25 cellular contexts compared by ENCODE assay signal in the genomic region with DNA sequence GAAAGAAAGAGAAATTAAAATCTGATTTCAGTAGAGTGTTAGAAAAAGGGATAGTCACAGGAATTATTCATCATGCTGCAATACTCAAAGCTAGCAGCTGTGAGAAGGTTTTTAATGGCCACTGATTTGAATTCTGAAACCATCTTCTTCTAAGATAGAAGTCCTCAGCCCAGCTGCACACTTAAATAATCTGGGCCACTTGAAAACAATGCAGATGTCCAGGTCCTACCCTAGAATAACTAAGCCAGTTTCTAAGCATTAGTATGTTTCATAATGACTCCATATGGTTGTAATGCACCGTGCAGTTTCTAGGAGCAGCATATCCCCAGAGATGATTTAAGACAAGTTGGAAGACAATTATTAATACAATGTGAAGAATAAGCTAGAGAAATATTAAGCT.
A peak's percentile ranks its signal among the peaks of the same experiment; 100 is the strongest.
DNase-seq lines count a peak whose midpoint lies in the region; ATAC-seq and TF ChIP-seq lines count a peak whose summit lies in the region.
"Had no signal": no experiment of that assay in that cellular context is flagged by ENCODE, and none has a peak within 500 bp of the region (broad histone marks: within the 10 kb centered on the region; RNA-seq: fewer than 3 reads in every experiment).

No MANE protein-coding gene starts in this region.

- H3K9me3 ChIP-seq in OCI-LY3 (ENCODE audit: insufficient read depth, low read length): no peaks in the 10 kb centered on the region
- H3K9me3 ChIP-seq: adrenal gland, prostate gland, thoracic aorta had no signal

- TF ChIP-seq CTCF in OCI-LY3 (IDR thresholded peaks at IDR 0.05; ENCODE audit: low read depth, low read length) (no peak), foreskin keratinocyte (conservative IDR thresholded peaks at IDR 0.05) (no peak)

- no peaks in the 10 kb centered on the region for H3K36me3 Mint-ChIP-seq in T-helper 2 cell treated with Interferon-gamma antibody and Interleukin-4, amounts not matched to agents 5 μg/mL and 100 μg/mL, for 36 hours (ENCODE audit: low read depth)
- H3K36me3 Mint-ChIP-seq: natural killer cell treated with Interleukin-12 subunit alpha and Interleukin-12 subunit beta and Interleukin-15 and Interleukin-18, amount 100 ng/mL, for 72 hours; T-cell had no signal

- no peaks in the 10 kb centered on the region for H3K79me2 ChIP-seq in OCI-LY3 (ENCODE audit: low read length)

- H2AFZ ChIP-seq in OCI-LY3 (ENCODE audit: low read depth, low read length): no peak overlapping the region

- 0 out of 2 replicates have a peak overlapping the region, but pooled peaks have one; percentile 24 for H3K4me3 ChIP-seq in OCI-LY3 (ENCODE audit: low read length)
- H3K4me3 ChIP-seq: adrenal gland, prostate gland, thoracic aorta had no signal

- H3K9me3 Mint-ChIP-seq in T-helper 2 cell treated with Interferon-gamma antibody and Interleukin-4, amounts not matched to agents 5 μg/mL and 100 μg/mL, for 36 hours: no peaks in the 10 kb centered on the region
- H3K9me3 Mint-ChIP-seq: activated CD8-positive, alpha-beta T cell treated with anti-CD3 and anti-CD28 coated beads for 36 hours; activated T-helper 1 cell treated with anti-CD3 and anti-CD28 coated beads, Interleukin-12 subunit alpha, Interleukin-12 subunit beta, Interleukin-2, Interleukin-4 antibody, amounts not matched to agents 30 ng/mL and 10 ng/mL and 1 ng/mL, durations not matched to agents 14 hours and 24 hours and 36 hours; central memory CD8-positive, alpha-beta T cell; natural killer cell treated with Interleukin-12 subunit alpha and Interleukin-12 subunit beta and Interleukin-15 and Interleukin-18, amount 100 ng/mL, for 72 hours; T-cell had no signal

- H3K36me3 ChIP-seq in OCI-LY3 (replicated peaks; ENCODE audit: low read depth, low read length): no peaks in the 10 kb centered on the region
- H3K36me3 ChIP-seq: adrenal gland, prostate gland, thoracic aorta had no signal

- DNase-seq in erythroblast (lab: John Stamatoyannopoulos, UW) (no peak), foreskin keratinocyte (no peak)
- DNase-seq in T-helper 2 cell treated with Interferon-gamma antibody and Interleukin-4, amounts not matched to agents 5 μg/mL and 100 μg/mL, for 36 hours (ENCODE audit: low spot score): no peak
- DNase-seq: activated CD8-positive, alpha-beta T cell treated with anti-CD3 and anti-CD28 coated beads for 36 hours; adrenal gland; effector memory CD4-positive, alpha-beta T cell; GDM1; hypothalamus; KG1; mesendoderm; NCI-H1092 treated with DMSO at 0.1 percent for 48 hours; small intestine; T-cell had no signal

- H3K27ac ChIP-seq in OCI-LY3 (ENCODE audit: low read length): no peak overlapping the region
- no peak overlapping the region for H3K27ac ChIP-seq in foreskin keratinocyte
- H3K27ac ChIP-seq: adrenal gland, prostate gland, thoracic aorta, VCaP had no signal

- no peak overlapping the region for H3K4me3 Mint-ChIP-seq in T-helper 2 cell treated with Interferon-gamma antibody and Interleukin-4, amounts not matched to agents 5 μg/mL and 100 μg/mL, for 36 hours
- H3K4me3 Mint-ChIP-seq: activated CD8-positive, alpha-beta T cell treated with anti-CD3 and anti-CD28 coated beads for 36 hours; activated T-helper 1 cell treated with anti-CD3 and anti-CD28 coated beads, Interleukin-12 subunit alpha, Interleukin-12 subunit beta, Interleukin-2, Interleukin-4 antibody, amounts not matched to agents 30 ng/mL and 10 ng/mL and 1 ng/mL, durations not matched to agents 14 hours and 24 hours and 36 hours; B cell; central memory CD8-positive, alpha-beta T cell; natural killer cell treated with Interleukin-12 subunit alpha and Interleukin-12 subunit beta and Interleukin-15 and Interleukin-18, amount 100 ng/mL, for 72 hours; T-cell had no signal

- peaks cover 23% of the 10 kb centered on the region for H3K4me1 ChIP-seq in OCI-LY3 (ENCODE audit: low read length)
- H3K4me1 ChIP-seq in foreskin keratinocyte: no peaks in the 10 kb centered on the region
- H3K4me1 ChIP-seq: adrenal gland, prostate gland had no signal

- no peaks in the 10 kb centered on the region for H3K4me1 Mint-ChIP-seq in T-helper 2 cell treated with Interferon-gamma antibody and Interleukin-4, amounts not matched to agents 5 μg/mL and 100 μg/mL, for 36 hours (ENCODE audit: low read depth)
- H3K4me1 Mint-ChIP-seq: B cell; central memory CD8-positive, alpha-beta T cell; T-cell had no signal

- H3K27ac Mint-ChIP-seq in T-helper 2 cell treated with Interferon-gamma antibody and Interleukin-4, amounts not matched to agents 5 μg/mL and 100 μg/mL, for 36 hours: no peak overlapping the region
- H3K27ac Mint-ChIP-seq: activated CD8-positive, alpha-beta T cell treated with anti-CD3 and anti-CD28 coated beads for 36 hours; activated T-helper 1 cell treated with anti-CD3 and anti-CD28 coated beads, Interleukin-12 subunit alpha, Interleukin-12 subunit beta, Interleukin-2, Interleukin-4 antibody, amounts not matched to agents 30 ng/mL and 10 ng/mL and 1 ng/mL, durations not matched to agents 14 hours and 24 hours and 36 hours; B cell; natural killer cell treated with Interleukin-12 subunit alpha and Interleukin-12 subunit beta and Interleukin-15 and Interleukin-18, amount 100 ng/mL, for 72 hours; T-cell had no signal

- ATAC-seq in GM18870 (IDR thresholded peaks at IDR 0.05; ENCODE audit: unreplicated experiment): peak; percentile 48
- ATAC-seq in GM21528 (IDR thresholded peaks at IDR 0.05; ENCODE audit: low FRiP score, unreplicated experiment): peak; percentile 51
- peak; percentile 64 for ATAC-seq in HG03025 (IDR thresholded peaks at IDR 0.05; ENCODE audit: low FRiP score, unreplicated experiment)
- no peak for ATAC-seq in HG03196 (IDR thresholded peaks at IDR 0.05; ENCODE audit: unreplicated experiment)
- no peak for ATAC-seq in foreskin keratinocyte
- ATAC-seq: activated CD8-positive, alpha-beta T cell treated with anti-CD3 and anti-CD28 coated beads for 36 hours; natural killer cell treated with Interleukin-12 subunit alpha and Interleukin-12 subunit beta and Interleukin-15 and Interleukin-18, amount 100 ng/mL, for 72 hours; T-cell had no signal

- H4K20me1 ChIP-seq in OCI-LY3 (ENCODE audit: insufficient read depth, low read length): no peaks in the 10 kb centered on the region

- peak overlapping the region; percentile 45 for H3K4me2 ChIP-seq in OCI-LY3 (ENCODE audit: low read length)

- no peak overlapping the region for H3K9ac ChIP-seq in OCI-LY3 (ENCODE audit: low read length)

- no peak for TF ChIP-seq POLR2A in erythroblast (IDR thresholded peaks at IDR 0.05; ENCODE audit: low read length)

- no peaks in the 10 kb centered on the region; the same call in 1 of the 2 replicates for H3K27me3 ChIP-seq in OCI-LY3 (ENCODE audit: low read depth, low read length)
- H3K27me3 ChIP-seq in foreskin keratinocyte: no peaks in the 10 kb centered on the region
- H3K27me3 ChIP-seq: adrenal gland had no signal

- peaks cover 1% of the 10 kb centered on the region for H3K27me3 Mint-ChIP-seq in T-helper 2 cell treated with Interferon-gamma antibody and Interleukin-4, amounts not matched to agents 5 μg/mL and 100 μg/mL, for 36 hours (ENCODE audit: low read depth)
- H3K27me3 Mint-ChIP-seq: B cell had no signal

Comparison
In these comparisons a context has a peak if more than half of its experiments do, and no peak if none do; other contexts are left out.
1. ATAC-seq: peak in GM18870 (single experiment), GM21528 (single experiment) and HG03025 (single experiment); none in HG03196 (single experiment) and foreskin keratinocyte (single experiment).